Comparison of ENCODE assay signal across 15 cellular contexts in the genomic region with DNA sequence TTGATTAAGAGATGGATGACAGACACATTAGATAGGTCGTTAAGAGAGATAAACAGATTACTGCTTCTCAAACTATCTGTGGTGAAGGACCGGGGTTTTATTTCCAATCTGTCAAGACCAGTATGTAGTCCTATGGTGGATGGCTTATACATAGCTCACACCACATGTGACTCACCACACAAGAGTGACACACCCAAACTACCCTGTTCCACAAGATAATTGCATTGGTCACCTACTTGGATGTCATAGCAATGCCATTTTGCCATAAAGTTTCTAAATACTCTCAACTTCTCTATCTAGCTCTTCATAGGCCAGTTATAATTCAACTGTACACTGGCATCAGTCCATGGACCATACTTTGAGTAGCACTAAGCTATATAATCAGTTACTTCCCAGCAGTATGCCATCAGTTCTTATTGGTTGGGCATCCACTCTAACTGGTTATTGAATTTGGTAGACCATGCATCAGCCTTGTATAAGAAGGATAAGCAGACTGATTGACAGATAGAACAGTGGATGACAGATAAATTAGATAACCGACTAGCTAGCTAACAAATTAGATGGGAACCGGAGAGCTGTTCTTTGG. TPM values are rescaled to one million over a fixed set of nuclear protein-coding genes. Genes with fewer than 3 reads are reported as not detected.
DNase-seq lines count a peak whose midpoint lies in the region; ATAC-seq and TF ChIP-seq lines count a peak whose summit lies in the region.
"Had no signal": no experiment of that assay in that cellular context is flagged by ENCODE, and none has a peak within 500 bp of the region (broad histone marks: within the 10 kb centered on the region; RNA-seq: fewer than 3 reads in every experiment).

No MANE protein-coding gene starts in this region.

- H3K9ac ChIP-seq in mesenchymal stem cell (ENCODE audit: low read length), result no peak overlapping the region

- no peak overlapping the region for H3K23ac ChIP-seq in mesenchymal stem cell (ENCODE audit: low read length in 2 of 2)

- DNase-seq in EH (ENCODE audit: low read depth) (peak; percentile 73), MG63 (peak; percentile 51), astrocyte of the spinal cord (ENCODE audit: low read depth, low spot score) (peak; percentile 59), mesenchymal stem cell (peak; percentile 62), NCI-H1105 treated with DMSO at 0.1 percent for 48 hours (lab: John Stamatoyannopoulos, UW) (no peak)
- no peak for DNase-seq in CD8-positive, alpha-beta T cell
- DNase-seq: activated CD4-positive, alpha-beta T cell treated with anti-CD3 and anti-CD28 coated beads for 4 hours; activated T-cell treated with anti-CD3 and anti-CD28 coated beads, Interleukin-2, amount 50 U/mL, for 72 hours; CD4-positive, CD25-positive, alpha-beta regulatory T cell; effector CD8-positive, alpha-beta T cell; NCI-H1417 treated with DMSO at 0.1 percent for 48 hours; NCI-H748 treated with DMSO at 0.1 percent for 48 hours had no signal

- H3K18ac ChIP-seq in mesenchymal stem cell (ENCODE audit: low read depth in 1 of 2, low read length in 2 of 2), result no peak overlapping the region

- no peak overlapping the region for H2BK5ac ChIP-seq in mesenchymal stem cell (ENCODE audit: low read depth, low read length, poor library complexity, severe bottlenecking)

- H3K27ac Mint-ChIP-seq in CD8-positive, alpha-beta T cell, result no peak overlapping the region
- H3K27ac Mint-ChIP-seq: activated T-cell treated with anti-CD3 and anti-CD28 coated beads, Interleukin-2, amount 50 U/mL, for 72 hours; CD4-positive, CD25-positive, alpha-beta regulatory T cell had no signal

- H3K9me3 Mint-ChIP-seq in CD8-positive, alpha-beta T cell, result no peaks in the 10 kb centered on the region
- H3K9me3 Mint-ChIP-seq: activated T-cell treated with anti-CD3 and anti-CD28 coated beads, Interleukin-2, amount 50 U/mL, for 72 hours; CD4-positive, CD25-positive, alpha-beta regulatory T cell had no signal

- H3K27me3 ChIP-seq in MG63 (no peaks in the 10 kb centered on the region), mesenchymal stem cell (ENCODE audit: control insufficient read depth in 1 of 2, insufficient read depth in 1 of 2, low read length in 2 of 2) (no peaks in the 10 kb centered on the region)
- no peaks in the 10 kb centered on the region for H3K27me3 ChIP-seq in CD8-positive, alpha-beta T cell (ENCODE audit: insufficient read depth, low read length)

- no peak overlapping the region for H3K27ac ChIP-seq in mesenchymal stem cell (ENCODE audit: low read length, poor library complexity, severe bottlenecking)
- no peak overlapping the region for H3K27ac ChIP-seq in CD8-positive, alpha-beta T cell (ENCODE audit: low read depth, low read length)
- H3K27ac ChIP-seq: SK-N-MC had no signal

- CTCF ChIA-PET in CD8-positive, alpha-beta T cell (lab: Charles Lee), result no interaction called here

- no peaks in the 10 kb centered on the region for H3K36me3 Mint-ChIP-seq in CD8-positive, alpha-beta T cell

- H2AFZ ChIP-seq in mesenchymal stem cell (ENCODE audit: low read depth, low read length), result no peak overlapping the region

- intact Hi-C loops in CD8-positive, alpha-beta T cell (cut with DNase I, micrococcal nuclease), result no loop called here

- peaks cover 4% of the 10 kb centered on the region for H3K4me1 ChIP-seq in mesenchymal stem cell (ENCODE audit: control insufficient read depth, insufficient read depth, low read depth, low read length)
- H3K4me1 ChIP-seq in CD8-positive, alpha-beta T cell (ENCODE audit: insufficient read depth, low read length), result no peaks in the 10 kb centered on the region

- ATAC-seq in GM21529 (IDR thresholded peaks at IDR 0.05; ENCODE audit: unreplicated experiment) (no peak), HG03045 (IDR thresholded peaks at IDR 0.05; ENCODE audit: unreplicated experiment) (no peak)
- ATAC-seq in CD8-positive, alpha-beta T cell, result no peak

- H3K4me3 Mint-ChIP-seq in CD8-positive, alpha-beta T cell, result no peak overlapping the region
- H3K4me3 Mint-ChIP-seq: activated T-cell treated with anti-CD3 and anti-CD28 coated beads, Interleukin-2, amount 50 U/mL, for 72 hours; CD4-positive, CD25-positive, alpha-beta regulatory T cell had no signal

- H3K4ac ChIP-seq in mesenchymal stem cell (ENCODE audit: low read depth in 1 of 2, low read length in 2 of 2), result no peak overlapping the region

- H3K4me2 ChIP-seq in mesenchymal stem cell (ENCODE audit: low read length, poor library complexity, severe bottlenecking), result no peak overlapping the region

- no peak overlapping the region for H3K4me3 ChIP-seq in MG63
- no peak overlapping the region for H3K4me3 ChIP-seq in astrocyte of the spinal cord (ENCODE audit: low read depth, low read length)
- H3K4me3 ChIP-seq in mesenchymal stem cell (ENCODE audit: insufficient read depth in 1 of 2, low read depth in 1 of 2, low read length in 2 of 2), result peak overlapping the region in 1 of 2 experiments; percentile 8
- H3K4me3 ChIP-seq in CD8-positive, alpha-beta T cell (ENCODE audit: low read depth, low read length), result no peak overlapping the region
- H3K4me3 ChIP-seq: SK-N-MC had no signal

- no peaks in the 10 kb centered on the region for H3K79me1 ChIP-seq in mesenchymal stem cell (replicated peaks; ENCODE audit: low read length, poor library complexity, severe bottlenecking)

- POLR2A ChIA-PET in CD8-positive, alpha-beta T cell (lab: Charles Lee), result no interaction called here

- no peak overlapping the region for H2BK120ac ChIP-seq in mesenchymal stem cell (ENCODE audit: low read depth, low read length)

- no peak overlapping the region for H2BK12ac ChIP-seq in mesenchymal stem cell (ENCODE audit: low read length in 2 of 2)

- H3K9me3 ChIP-seq in MG63, result no peaks in the 10 kb centered on the region
- no peaks in the 10 kb centered on the region for H3K9me3 ChIP-seq in mesenchymal stem cell (ENCODE audit: control insufficient read depth, low read length)
- H3K9me3 ChIP-seq in CD8-positive, alpha-beta T cell (ENCODE audit: low read length), result no peaks in the 10 kb centered on the region

- TF ChIP-seq CTCF in astrocyte of the spinal cord (IDR thresholded peaks at IDR 0.05; ENCODE audit: low read depth, low read length), result no peak
- no peak for TF ChIP-seq CTCF in CD8-positive, alpha-beta T cell (IDR thresholded peaks at IDR 0.05)

- H2BK15ac ChIP-seq in mesenchymal stem cell (ENCODE audit: low read depth, poor library complexity, severe bottlenecking), result no peak overlapping the region

- no peak overlapping the region for H2AK5ac ChIP-seq in mesenchymal stem cell (ENCODE audit: low read length, severe bottlenecking)

- no peak overlapping the region for H4K8ac ChIP-seq in mesenchymal stem cell (ENCODE audit: low read length)

- no peak overlapping the region for H4K91ac ChIP-seq in mesenchymal stem cell (ENCODE audit: low read length)

- peaks cover 93% of the 10 kb centered on the region for H3K36me3 ChIP-seq in MG63
- peaks cover 19 to 80% of the 10 kb centered on the region in 2 experiments for H3K36me3 ChIP-seq in mesenchymal stem cell (ENCODE audit: control insufficient read depth in 1 of 2, insufficient read depth in 2 of 2, low read depth in 1 of 2, low read length in 2 of 2)
- no peaks in the 10 kb centered on the region for H3K36me3 ChIP-seq in CD8-positive, alpha-beta T cell (ENCODE audit: insufficient read depth, low read length)

- WGBS in mesenchymal stem cell, result 66% methylated on average over 4 of the region's 4 CpGs

- H3K27me3 Mint-ChIP-seq in CD8-positive, alpha-beta T cell (ENCODE audit: low read depth), result peaks cover 16% of the 10 kb centered on the region

- no peak overlapping the region for H3K14ac ChIP-seq in mesenchymal stem cell (ENCODE audit: low read length in 2 of 2)

- H3K4me1 Mint-ChIP-seq in CD8-positive, alpha-beta T cell (ENCODE audit: low read depth), result no peaks in the 10 kb centered on the region
- H3K4me1 Mint-ChIP-seq: CD4-positive, CD25-positive, alpha-beta regulatory T cell had no signal

- in situ Hi-C loops in astrocyte of the spinal cord (cut with HindIII; ENCODE audit: low sequenced_read_pairs), result no loop called here

RNA-seq across cellular contexts. Expression of a gene that starts 11.6 kb away (rescaled TPM):
- total RNA-seq in MG63 (2014; rRNA removed; shearing (Covaris generic); ENCODE audit: low replicate concordance), result 51.3 and 93.0 TPM in 2 replicates
- 56.1 TPM for polyA plus RNA-seq in mesenchymal stem cell (2013, experiment 1 of 2)
- polyA plus RNA-seq in mesenchymal stem cell (2013, experiment 2 of 2), result 57.5 TPM
- total RNA-seq in CD8-positive, alpha-beta T cell, result under 1 TPM; 0.11 to 0.25 TPM

Comparison
In these comparisons a context has a peak if more than half of its experiments do, and no peak if none do; other contexts are left out.
1. DNase-seq: peak in EH (single experiment), MG63 (single experiment), astrocyte of the spinal cord (single experiment) and mesenchymal stem cell (single experiment); none in NCI-H1105 treated with DMSO at 0.1 percent for 48 hours (single experiment) and CD8-positive, alpha-beta T cell (0 of 7).
2. RNA of a gene that starts 11.6 kb away (total RNA-seq): 51.3 to 93.0 TPM in MG63; 0.11 to 0.25 TPM in CD8-positive, alpha-beta T cell; every median in the first group is over 10 times any median in the second.